Comparison of ENCODE assay signal across 14 cellular contexts in the genomic region with DNA sequence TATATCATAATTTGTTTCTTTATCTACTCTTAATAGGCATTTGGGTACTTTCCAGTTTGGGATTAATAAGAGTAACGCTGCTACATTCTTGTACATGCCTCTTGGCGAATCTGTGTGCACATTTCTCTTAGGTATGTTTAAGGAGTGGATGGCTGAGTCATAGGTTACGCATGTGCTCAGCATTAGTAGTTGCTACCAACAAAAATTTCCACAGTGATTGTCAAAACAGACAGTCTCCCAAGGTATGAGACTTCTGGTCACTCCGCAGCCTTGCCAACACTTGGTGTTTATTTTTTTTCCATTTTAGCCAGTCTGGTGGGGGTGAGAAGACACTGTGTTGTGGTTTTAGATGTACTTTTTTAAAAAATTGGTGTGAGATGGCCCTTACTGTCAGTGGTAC. TPM values are rescaled to one million over a fixed set of nuclear protein-coding genes. Genes with fewer than 3 reads are reported as not detected.
DNase-seq lines count a peak whose midpoint lies in the region; ATAC-seq and TF ChIP-seq lines count a peak whose summit lies in the region.
"Had no signal": no experiment of that assay in that cellular context is flagged by ENCODE, and none has a peak within 500 bp of the region (broad histone marks: within the 10 kb centered on the region; RNA-seq: fewer than 3 reads in every experiment).

No MANE protein-coding gene starts in this region.

- H3K27me3 Mint-ChIP-seq in chondrocyte (ENCODE audit: low read depth) (no peaks in the 10 kb centered on the region), immature natural killer cell (ENCODE audit: low read depth in 3 of 3) (peaks cover 0 to 7% (median 4%) of the 10 kb centered on the region in 3 donors)

- ATAC-seq in left colon (no peak), GM21576 (IDR thresholded peaks at IDR 0.05; ENCODE audit: unreplicated experiment) (no peak), GM21515 (IDR thresholded peaks at IDR 0.05; ENCODE audit: unreplicated experiment) (no peak)

- DNase-seq in AG09309 (ENCODE audit: low read depth) (peak; percentile 68), LHCN-M2 (ENCODE audit: low read depth) (peak; percentile 92), chondrocyte (ENCODE audit: low spot score) (no peak), left colon (no peak), immature natural killer cell (no peak)
- DNase-seq: activated CD4-positive, alpha-beta T cell treated with anti-CD3 and anti-CD28 coated beads for 4 hours; activated naive CD8-positive, alpha-beta T cell treated with anti-CD3 and anti-CD28 coated beads for 36 hours; mesendoderm; NCI-H1694; spleen had no signal

- H3K27ac Mint-ChIP-seq in chondrocyte (ENCODE audit: unreplicated experiment) (peak overlapping the region; percentile 81), immature natural killer cell (no peak overlapping the region)
- H3K27ac Mint-ChIP-seq: activated naive CD8-positive, alpha-beta T cell treated with anti-CD3 and anti-CD28 coated beads for 36 hours had no signal

- H3K9me3 ChIP-seq in muscle layer of duodenum (ENCODE audit: control insufficient read depth in 1 of 2, low read length in 2 of 2), result no peaks in the 10 kb centered on the region
- H3K9me3 ChIP-seq: HAP-1, spleen had no signal

- no peak for TF ChIP-seq CTCF in AG09309 (IDR thresholded peaks at IDR 0.05; ENCODE audit: control insufficient read depth, insufficient read depth, low read depth, low read length, missing control alignments)
- no peak for TF ChIP-seq CTCF in chondrocyte (IDR thresholded peaks at IDR 0.05)

- H3K36me3 ChIP-seq in muscle layer of duodenum (ENCODE audit: control insufficient read depth in 1 of 2, insufficient read depth in 2 of 2, low read length in 2 of 2), result no peaks in the 10 kb centered on the region
- H3K36me3 ChIP-seq: HAP-1, spleen had no signal

- no peaks in the 10 kb centered on the region for H3K27me3 ChIP-seq in muscle layer of duodenum (ENCODE audit: low read depth, low read length)

- no peaks in the 10 kb centered on the region for H3K9me3 Mint-ChIP-seq in chondrocyte (ENCODE audit: low read depth)
- H3K9me3 Mint-ChIP-seq in immature natural killer cell, result no peaks in the 10 kb centered on the region
- H3K9me3 Mint-ChIP-seq: activated naive CD8-positive, alpha-beta T cell treated with anti-CD3 and anti-CD28 coated beads for 36 hours had no signal

- peak overlapping the region; percentile 42 for H3K27ac ChIP-seq in muscle layer of duodenum (ENCODE audit: low read length)
- H3K27ac ChIP-seq: spleen had no signal

- H3K4me3 Mint-ChIP-seq in chondrocyte (ENCODE audit: unreplicated experiment), result no peak overlapping the region
- H3K4me3 Mint-ChIP-seq in immature natural killer cell, result no peak overlapping the region
- H3K4me3 Mint-ChIP-seq: activated naive CD8-positive, alpha-beta T cell treated with anti-CD3 and anti-CD28 coated beads for 36 hours had no signal

- H3K4me1 Mint-ChIP-seq in chondrocyte (ENCODE audit: low read depth) (peaks cover 36% of the 10 kb centered on the region), immature natural killer cell (no peaks in the 10 kb centered on the region)

- intact Hi-C loops in left colon (cut with DNase I, micrococcal nuclease), result no loop called here

- H3K36me3 Mint-ChIP-seq in chondrocyte (ENCODE audit: low read depth) (no peaks in the 10 kb centered on the region), immature natural killer cell (peaks cover 0 to 3% (median 0%) of the 10 kb centered on the region in 3 donors)
- H3K36me3 Mint-ChIP-seq: activated naive CD8-positive, alpha-beta T cell treated with anti-CD3 and anti-CD28 coated beads for 36 hours had no signal

- H3K4me1 ChIP-seq in muscle layer of duodenum (ENCODE audit: control insufficient read depth in 1 of 2, insufficient read depth in 2 of 2, low read length in 2 of 2), result no peaks in the 10 kb centered on the region
- H3K4me1 ChIP-seq: HAP-1 had no signal

- H3K4me3 ChIP-seq in AG09309 (ENCODE audit: control insufficient read depth, low read depth, low read length) (no peak overlapping the region), muscle layer of duodenum (ENCODE audit: low read depth in 1 of 2, low read length in 2 of 2) (no peak overlapping the region)
- H3K4me3 ChIP-seq: HAP-1, spleen had no signal

RNA-seq across cellular contexts. Expression of a gene that starts 44.6 kb away (rescaled TPM):
- not detected in 2 replicates for total RNA-seq in LHCN-M2 (2014; rRNA removed)
- not detected for polyA plus RNA-seq in LHCN-M2 (2012)
- not detected in 3 replicates for total RNA-seq in chondrocyte
- total RNA-seq in left colon, result 10 to 100 TPM; 39.8 to 82.8 TPM
- under 1 TPM in 1 of 3 donors, not detected in 2; 0.53 TPM for polyA plus RNA-seq in immature natural killer cell
- total RNA-seq: activated naive CD8-positive, alpha-beta T cell treated with anti-CD3 and anti-CD28 coated beads for 36 hours; spleen had no signal

Comparison
In these comparisons a context has a peak if more than half of its experiments do, and no peak if none do; other contexts are left out.
1. DNase-seq: peak in AG09309 (single experiment) and LHCN-M2 (single experiment); none in chondrocyte (single experiment), left colon (0 of 2) and immature natural killer cell (0 of 3).
2. RNA of a gene that starts 44.6 kb away (total RNA-seq): 39.8 to 82.8 TPM in left colon; not detected in LHCN-M2 and not detected in chondrocyte; every median in the first group is over 10 times any median in the second.